1 cellular context compared by ENCODE assay signal in genomic region chr17:48792033-48792798, GRCh38.
A peak's percentile ranks its signal among the peaks of the same experiment; 100 is the strongest.
TF ChIP-seq lines count a peak whose summit lies in the region.

No MANE protein-coding gene starts in this region.

TF ChIP-seq in K562, 482 proteins besides CTCF, POLR2A, EP300 and RAD21:
- TF ChIP-seq TCFL5 (CRISPR knock-in tag; conservative IDR thresholded peaks at IDR 0.05) (no peak), ZNF551 (CRISPR knock-in tag; IDR thresholded peaks at IDR 0.05) (no peak), ZNF592 (IDR thresholded peaks at IDR 0.05) (no peak), PTBP1 (IDR thresholded peaks at IDR 0.05; ENCODE audit: low read depth, low read length) (peak; percentile 97), SOX6 (IDR thresholded peaks at IDR 0.05) (peak; percentile 68), RCOR1 (IDR thresholded peaks at IDR 0.05; ENCODE audit: borderline replicate concordance in 1 of 2, low read depth in 2 of 2, low read length in 2 of 2) (peak in 1 of 2 experiments; percentile 31; a peak in 1 of 4 replicates), BRF1 (IDR thresholded peaks at IDR 0.05; ENCODE audit: borderline replicate concordance, extremely low read depth, insufficient read length) (no peak), ATF6 (CRISPR knock-in tag; IDR thresholded peaks at IDR 0.05) (no peak), MIER1 (IDR thresholded peaks at IDR 0.05; ENCODE audit: low read depth) (peak; percentile 99), CREB3L1 (IDR thresholded peaks at IDR 0.05; ENCODE audit: borderline replicate concordance, low read depth) (no peak), ZNF407 (IDR thresholded peaks at IDR 0.05; ENCODE audit: low read depth) (no peak), EP400 (IDR thresholded peaks at IDR 0.05) (no peak), MLX (CRISPR knock-in tag; conservative IDR thresholded peaks at IDR 0.05) (no peak), HEY1 (CRISPR knock-in tag; IDR thresholded peaks at IDR 0.05; ENCODE audit: borderline replicate concordance) (no peak), CEBPG (CRISPR knock-in tag; IDR thresholded peaks at IDR 0.05) (no peak), CEBPG (tag; conservative IDR thresholded peaks at IDR 0.05 in 1 of 2, IDR thresholded peaks at IDR 0.05 in 1 of 2) (no peak), THRAP3 (IDR thresholded peaks at IDR 0.05; ENCODE audit: borderline replicate concordance) (no peak), CHAMP1 (IDR thresholded peaks at IDR 0.05) (no peak), CHCHD3 (CRISPR knock-in tag; IDR thresholded peaks at IDR 0.05) (no peak), ATF4 (CRISPR knock-in tag; IDR thresholded peaks at IDR 0.05) (no peak), RBM25 (IDR thresholded peaks at IDR 0.05; ENCODE audit: low read depth, low read length, severe bottlenecking) (peak; percentile 74), SMARCA5 (IDR thresholded peaks at IDR 0.05) (0 out of 2 replicates have a peak, but pooled peaks have one; percentile 30), ELK1 (CRISPR knock-in tag; IDR thresholded peaks at IDR 0.05) (no peak), CREBBP (IDR thresholded peaks at IDR 0.05; ENCODE audit: low read depth, low read length) (no peak), TCF3 (CRISPR knock-in tag; IDR thresholded peaks at IDR 0.05) (0 out of 2 replicates have a peak, but pooled peaks have one; percentile 17), CBFA2T3 (IDR thresholded peaks at IDR 0.05) (peak; percentile 31; the same call in 1 of the 2 replicates), ZFP36 (IDR thresholded peaks at IDR 0.05; ENCODE audit: low read depth, low read length, partially characterized antibody) (no peak), ZHX1 (conservative IDR thresholded peaks at IDR 0.05; ENCODE audit: low read length) (no peak)
